13 cellular contexts compared by ENCODE assay signal in the genomic region with DNA sequence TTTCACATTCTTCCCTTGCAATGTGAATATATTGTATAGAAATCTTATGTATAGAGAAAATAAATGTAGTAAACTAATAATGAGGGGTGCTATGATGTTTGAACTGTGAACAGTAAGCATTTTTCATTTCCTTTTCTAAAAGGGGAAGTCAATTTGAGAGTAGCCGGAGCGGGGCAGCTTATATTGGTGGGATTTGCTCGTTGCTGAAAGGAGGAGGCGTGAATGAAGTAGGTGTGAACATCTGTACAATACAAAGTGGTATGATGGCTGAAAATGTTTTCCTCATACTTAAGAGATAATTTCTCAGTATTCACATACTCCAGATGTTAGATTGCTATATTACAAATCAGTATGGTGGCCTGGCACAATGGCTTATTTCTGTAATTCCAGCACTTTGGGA.
DNase-seq lines count a peak whose midpoint lies in the region; ATAC-seq and TF ChIP-seq lines count a peak whose summit lies in the region.
"Had no signal": no experiment of that assay in that cellular context is flagged by ENCODE, and none has a peak within 500 bp of the region (broad histone marks: within the 10 kb centered on the region; RNA-seq: fewer than 3 reads in every experiment).

No MANE protein-coding gene starts in this region.

- H3K9me3 Mint-ChIP-seq in naive B cell, result no peaks in the 10 kb centered on the region
- H3K9me3 Mint-ChIP-seq in CD4-positive, alpha-beta T cell, result no peaks in the 10 kb centered on the region
- H3K9me3 Mint-ChIP-seq: activated naive CD8-positive, alpha-beta T cell treated with anti-CD3 and anti-CD28 coated beads, Interleukin-2, amount 50 U/mL, for 24 hours; dendritic cell treated with granulocyte-macrophage colony-stimulating factor and Interleukin-4, amounts not matched to agents 40 ng/mL and 50 ng/mL, for 4 days; IgD-negative memory B cell had no signal

- peaks cover 4 to 8% (median 5%) of the 10 kb centered on the region in 3 donors for H3K4me1 Mint-ChIP-seq in naive B cell
- no peaks in the 10 kb centered on the region for H3K4me1 Mint-ChIP-seq in CD4-positive, alpha-beta T cell (ENCODE audit: low read depth)
- H3K4me1 Mint-ChIP-seq: activated naive CD8-positive, alpha-beta T cell treated with anti-CD3 and anti-CD28 coated beads, Interleukin-2, amount 50 U/mL, for 24 hours had no signal

- no peak overlapping the region for H3K4me3 Mint-ChIP-seq in naive B cell
- no peak overlapping the region for H3K4me3 Mint-ChIP-seq in CD4-positive, alpha-beta T cell
- H3K4me3 Mint-ChIP-seq: activated naive CD8-positive, alpha-beta T cell treated with anti-CD3 and anti-CD28 coated beads, Interleukin-2, amount 50 U/mL, for 24 hours; dendritic cell treated with granulocyte-macrophage colony-stimulating factor and Interleukin-4, amounts not matched to agents 40 ng/mL and 50 ng/mL, for 4 days had no signal

- peak overlapping the region in 2 of 6 donors; percentile 33 to 42 for H3K27ac Mint-ChIP-seq in naive B cell
- no peak overlapping the region for H3K27ac Mint-ChIP-seq in CD4-positive, alpha-beta T cell
- H3K27ac Mint-ChIP-seq: activated naive CD8-positive, alpha-beta T cell treated with anti-CD3 and anti-CD28 coated beads, Interleukin-2, amount 50 U/mL, for 24 hours; dendritic cell treated with granulocyte-macrophage colony-stimulating factor and Interleukin-4, amounts not matched to agents 40 ng/mL and 50 ng/mL, for 4 days; IgD-negative memory B cell had no signal

- POLR2A ChIA-PET in CD4-positive, alpha-beta T cell (lab: Charles Lee), result no interaction called here

- intact Hi-C loops in CD4-positive, alpha-beta T cell (cut with DNase I, micrococcal nuclease), result no loop called here

- no peak overlapping the region for H3K27ac ChIP-seq in CD4-positive, alpha-beta T cell (ENCODE audit: low read depth, low read length)

- H3K27me3 ChIP-seq in CD4-positive, alpha-beta T cell (ENCODE audit: control insufficient read depth, insufficient read depth, low read length), result no peaks in the 10 kb centered on the region

- ATAC-seq in GM19035 (IDR thresholded peaks at IDR 0.05; ENCODE audit: unreplicated experiment) (peak; percentile 60), HG02623 (IDR thresholded peaks at IDR 0.05; ENCODE audit: unreplicated experiment) (peak; percentile 64), HG03469 (IDR thresholded peaks at IDR 0.05; ENCODE audit: unreplicated experiment) (peak; percentile 79), naive B cell (ENCODE audit: low read depth in 2 of 2) (peak; percentile 86 to 91), HG03025 (IDR thresholded peaks at IDR 0.05; ENCODE audit: low FRiP score, unreplicated experiment) (no peak)
- no peak for ATAC-seq in CD4-positive, alpha-beta T cell (ENCODE audit: poor library complexity)
- ATAC-seq: activated naive CD8-positive, alpha-beta T cell treated with anti-CD3 and anti-CD28 coated beads, Interleukin-2, amount 50 U/mL, for 24 hours had no signal

- no peak for TF ChIP-seq CTCF in CD4-positive, alpha-beta T cell (IDR thresholded peaks at IDR 0.05)

- CTCF ChIA-PET in CD4-positive, alpha-beta T cell (lab: Charles Lee), result no interaction called here

- H3K36me3 Mint-ChIP-seq in naive B cell, result no peaks in the 10 kb centered on the region
- no peaks in the 10 kb centered on the region for H3K36me3 Mint-ChIP-seq in CD4-positive, alpha-beta T cell (ENCODE audit: low read depth)
- H3K36me3 Mint-ChIP-seq: IgD-negative memory B cell had no signal

- DNase-seq in naive B cell (peak; percentile 7), SHP77 treated with DMSO at 0.1 percent for 48 hours (lab: John Stamatoyannopoulos, UW) (no peak)
- DNase-seq in CD4-positive, alpha-beta T cell, result no peak
- DNase-seq: activated naive CD8-positive, alpha-beta T cell treated with anti-CD3 and anti-CD28 coated beads, Interleukin-2, amount 50 U/mL, for 24 hours; Caco-2; NCI-H2081 treated with DMSO at 0.1 percent for 48 hours; stimulated activated CD4-positive, alpha-beta T cell treated with anti-CD3 and anti-CD28 coated beads, Interleukin-4, amount 100 ng/mL, for 4 hours had no signal

- H3K9me3 ChIP-seq in CD4-positive, alpha-beta T cell (ENCODE audit: control insufficient read depth, low read length), result no peaks in the 10 kb centered on the region
- H3K9me3 ChIP-seq: Caco-2 had no signal

- no peaks in the 10 kb centered on the region for H3K27me3 Mint-ChIP-seq in naive B cell
- H3K27me3 Mint-ChIP-seq in CD4-positive, alpha-beta T cell, result no peaks in the 10 kb centered on the region
- H3K27me3 Mint-ChIP-seq: activated naive CD8-positive, alpha-beta T cell treated with anti-CD3 and anti-CD28 coated beads, Interleukin-2, amount 50 U/mL, for 24 hours; dendritic cell treated with granulocyte-macrophage colony-stimulating factor and Interleukin-4, amounts not matched to agents 40 ng/mL and 50 ng/mL, for 4 days; IgD-negative memory B cell had no signal

Comparison
In these comparisons a context has a peak if more than half of its experiments do, and no peak if none do; other contexts are left out.
1. ATAC-seq: peak in GM19035 (single experiment), HG02623 (single experiment), HG03469 (single experiment) and naive B cell (2 of 2); none in HG03025 (single experiment) and CD4-positive, alpha-beta T cell (single experiment).